In genomic region chr2:201254331-201254730, GRCh38 we compare ENCODE assay signal across 10 cellular contexts. TPM values are rescaled to one million over a fixed set of nuclear protein-coding genes. Genes with fewer than 3 reads are reported as not detected.
DNase-seq lines count a peak whose midpoint lies in the region; ATAC-seq lines count a peak whose summit lies in the region.
"Had no signal": no experiment of that assay in that cellular context is flagged by ENCODE, and none has a peak within 500 bp of the region (broad histone marks: within the 10 kb centered on the region; RNA-seq: fewer than 3 reads in every experiment).

No MANE protein-coding gene starts in this region.

- H3K36me3 ChIP-seq in HUES48 (ENCODE audit: control insufficient read depth, insufficient read depth, low read length): no peaks in the 10 kb centered on the region

- DNase-seq in A172 (ENCODE audit: low spot score): peak; percentile 65
- no peak for DNase-seq in activated naive CD4-positive, alpha-beta T cell treated with anti-CD3 and anti-CD28 coated beads, Interleukin-2, amount 50 U/mL, for 72 hours (ENCODE audit: low spot score in 2 of 2)
- peak; percentile 35 for DNase-seq in kidney tubule cell (ENCODE audit: low spot score)
- DNase-seq: DMS79 had no signal

- no peak for ATAC-seq in activated naive CD4-positive, alpha-beta T cell treated with anti-CD3 and anti-CD28 coated beads, Interleukin-2, amount 50 U/mL, for 72 hours
- ATAC-seq in HG02798 (IDR thresholded peaks at IDR 0.05; ENCODE audit: poor library complexity, unreplicated experiment) (no peak), HG02973 (IDR thresholded peaks at IDR 0.05; ENCODE audit: unreplicated experiment) (no peak), GM19397 (IDR thresholded peaks at IDR 0.05; ENCODE audit: unreplicated experiment) (no peak), HG02571 (IDR thresholded peaks at IDR 0.05; ENCODE audit: unreplicated experiment) (no peak)
- ATAC-seq: HCT116 had no signal

- peak overlapping the region; percentile 37 to 53 for H3K27ac Mint-ChIP-seq in activated naive CD4-positive, alpha-beta T cell treated with anti-CD3 and anti-CD28 coated beads, Interleukin-2, amount 50 U/mL, for 72 hours

- H3K27ac ChIP-seq in HUES48 (ENCODE audit: low read depth, low read length): peak overlapping the region; percentile 32

- H3K27me3 ChIP-seq in HUES48 (ENCODE audit: control insufficient read depth, insufficient read depth, low read length): no peaks in the 10 kb centered on the region

- H3K36me3 Mint-ChIP-seq in activated naive CD4-positive, alpha-beta T cell treated with anti-CD3 and anti-CD28 coated beads, Interleukin-2, amount 50 U/mL, for 72 hours: peaks cover 0 to 58% of the 10 kb centered on the region in 2 donors

- peaks cover 25% of the 10 kb centered on the region for H3K4me1 ChIP-seq in HUES48 (ENCODE audit: control insufficient read depth, insufficient read depth, low read length)

- 0 out of 2 replicates have a peak overlapping the region, but pooled peaks have one; percentile 2 for H3K9ac ChIP-seq in HUES48 (ENCODE audit: low read depth, low read length)

- no peaks in the 10 kb centered on the region for H3K9me3 ChIP-seq in HUES48 (ENCODE audit: control insufficient read depth, insufficient read depth, low read length)

- H3K4me3 ChIP-seq in HUES48 (ENCODE audit: low read depth, low read length): no peak overlapping the region

- peaks cover 0 to 12% of the 10 kb centered on the region in 2 donors for H3K9me3 Mint-ChIP-seq in activated naive CD4-positive, alpha-beta T cell treated with anti-CD3 and anti-CD28 coated beads, Interleukin-2, amount 50 U/mL, for 72 hours

RNA-seq across cellular contexts. Expression of gene CASP8, which starts 6.0 kb away (rescaled TPM):
- total RNA-seq in A172 (2014; rRNA removed; shearing (Covaris generic)): 68.6 and 101 TPM in 2 replicates
- total RNA-seq in activated naive CD4-positive, alpha-beta T cell treated with anti-CD3 and anti-CD28 coated beads, Interleukin-2, amount 50 U/mL, for 72 hours: 10 to 100 TPM; 40.4 to 74.3 TPM

Comparison
In these comparisons a context has a peak if more than half of its experiments do, and no peak if none do; other contexts are left out.
1. DNase-seq: peak in A172 (single experiment) and kidney tubule cell (single experiment); none in activated naive CD4-positive, alpha-beta T cell treated with anti-CD3 and anti-CD28 coated beads, Interleukin-2, amount 50 U/mL, for 72 hours (0 of 2).